ENCODE assay signal across 1 cellular context in genomic region chr3:121885386-121885785, GRCh38.
TF ChIP-seq lines count a peak whose summit lies in the region.

No MANE protein-coding gene starts in this region.

TF ChIP-seq in WTC11, 78 proteins besides CTCF, POLR2A, EP300 and RAD21:
- TF ChIP-seq MLX (CRISPR knock-in tag; IDR thresholded peaks at IDR 0.05) (no peak), STAT6 (CRISPR knock-in tag; conservative IDR thresholded peaks at IDR 0.05; ENCODE audit: low read depth) (no peak), EMX1 (CRISPR knock-in tag; IDR thresholded peaks at IDR 0.05) (no peak), AR (CRISPR knock-in tag; IDR thresholded peaks at IDR 0.05) (no peak), ZBTB21 (CRISPR knock-in tag; IDR thresholded peaks at IDR 0.05; ENCODE audit: borderline replicate concordance) (no peak), MXD4 (CRISPR knock-in tag; IDR thresholded peaks at IDR 0.05; ENCODE audit: borderline replicate concordance) (no peak), FOXP1 (CRISPR knock-in tag; IDR thresholded peaks at IDR 0.05; ENCODE audit: borderline replicate concordance) (no peak), ZNF281 (CRISPR knock-in tag; IDR thresholded peaks at IDR 0.05) (no peak), PREB (CRISPR knock-in tag; IDR thresholded peaks at IDR 0.05; ENCODE audit: borderline replicate concordance) (no peak), FOXK1 (CRISPR knock-in tag; IDR thresholded peaks at IDR 0.05) (no peak), PRRX2 (CRISPR knock-in tag; IDR thresholded peaks at IDR 0.05) (no peak), TEAD1 (CRISPR knock-in tag; IDR thresholded peaks at IDR 0.05) (no peak)
